23 cellular contexts compared by ENCODE assay signal in the genomic region with DNA sequence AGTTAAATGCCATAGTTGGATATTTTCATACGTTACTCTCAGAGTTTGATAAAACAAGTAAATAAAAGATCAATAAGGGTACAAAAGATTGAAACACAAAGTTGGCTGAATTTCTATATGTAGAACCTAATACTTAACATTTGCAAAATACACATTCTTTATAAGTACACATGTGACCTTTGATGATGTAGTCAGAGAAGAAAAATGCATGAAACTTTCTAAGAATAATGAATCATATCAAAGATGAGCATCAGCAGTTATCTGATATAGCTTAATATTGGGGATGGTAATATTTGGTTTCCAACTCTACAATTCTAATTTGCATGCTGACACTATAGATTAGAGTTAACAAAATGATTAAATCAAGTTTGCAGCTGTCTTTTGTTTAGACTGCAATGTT.
DNase-seq lines count a peak whose midpoint lies in the region; ATAC-seq, FAIRE-seq and TF ChIP-seq lines count a peak whose summit lies in the region.
"Had no signal": no experiment of that assay in that cellular context is flagged by ENCODE, and none has a peak within 500 bp of the region (broad histone marks: within the 10 kb centered on the region; RNA-seq: fewer than 3 reads in every experiment).

No MANE protein-coding gene starts in this region.

- no peaks in the 10 kb centered on the region for H3K27me3 ChIP-seq in naive thymus-derived CD4-positive, alpha-beta T cell (ENCODE audit: control insufficient read depth in 2 of 2, insufficient read depth in 2 of 2, low read length in 2 of 2)
- H3K27me3 ChIP-seq: BE2C had no signal

- peaks cover 7 to 14% of the 10 kb centered on the region in 2 donors for H3K9me3 Mint-ChIP-seq in stimulated activated naive CD8-positive, alpha-beta T cell treated with anti-CD3 and anti-CD28 coated beads, Interleukin-15, amount 100 ng/mL, for 72 hours
- peaks cover 0 to 8% (median 0%) of the 10 kb centered on the region in 11 donors for H3K9me3 Mint-ChIP-seq in naive thymus-derived CD4-positive, alpha-beta T cell

- no peaks in the 10 kb centered on the region; the same call in 2 of the 3 replicates for H3K9me3 ChIP-seq in A549
- H3K9me3 ChIP-seq in naive thymus-derived CD4-positive, alpha-beta T cell (ENCODE audit: control insufficient read depth in 2 of 3, low read length in 3 of 3), result no peaks in the 10 kb centered on the region
- H3K9me3 ChIP-seq: BE2C, Caco-2 had no signal

- TF ChIP-seq CTCF in A549 (IDR thresholded peaks at IDR 0.05), result no peak

- DNase-seq in A549 (ENCODE audit: low read depth in 1 of 2, low spot score in 1 of 2) (no peak), HCEC 1CT (peak; percentile 78), fibroblast of gingiva (ENCODE audit: low read depth) (peak; percentile 32)
- no peak for DNase-seq in stimulated activated naive CD8-positive, alpha-beta T cell treated with anti-CD3 and anti-CD28 coated beads, Interleukin-15, amount 100 ng/mL, for 72 hours
- DNase-seq in naive thymus-derived CD4-positive, alpha-beta T cell, result no peak
- DNase-seq: 8988T; BE2C; Caco-2; CD4-positive, CD25-positive, alpha-beta regulatory T cell; DMS153; H7; NCI-H1092 treated with DMSO at 0.1 percent for 48 hours; NCI-H146; NCI-H2081; NCI-H2171 treated with DMSO at 0.1 percent for 48 hours; NCI-H446 treated with DMSO at 0.1 percent for 48 hours; NCI-H69; NK-92 treated with Interleukin-12 subunit alpha and Interleukin-12 subunit beta, amount 100 ng/mL, for 24 hours; SHP77 had no signal

- no peak overlapping the region for H3K4me3 ChIP-seq in A549
- no peak overlapping the region for H3K4me3 ChIP-seq in naive thymus-derived CD4-positive, alpha-beta T cell (ENCODE audit: low read length)

- POLR2A ChIA-PET in A549 (lab: Yijun Ruan, JAX), result no interaction called here
- POLR2A ChIA-PET in naive thymus-derived CD4-positive, alpha-beta T cell (lab: Charles Lee), result no interaction called here

- no peak for TF ChIP-seq RAD21 in A549 (conservative IDR thresholded peaks at IDR 0.05 in 1 of 2, IDR thresholded peaks at IDR 0.05 in 1 of 2)

- FAIRE-seq in A549 (lab: Jason Lieb, UNC), result no peak
- FAIRE-seq: RCC 7860 had no signal

- no peak overlapping the region for H3K4me3 Mint-ChIP-seq in stimulated activated naive CD8-positive, alpha-beta T cell treated with anti-CD3 and anti-CD28 coated beads, Interleukin-15, amount 100 ng/mL, for 72 hours
- H3K4me3 Mint-ChIP-seq in naive thymus-derived CD4-positive, alpha-beta T cell, result no peak overlapping the region
- H3K4me3 Mint-ChIP-seq: CD4-positive, CD25-positive, alpha-beta regulatory T cell had no signal

- ATAC-seq in A549, result no peak
- peak; percentile 86 for ATAC-seq in SK-N-SH treated with all-trans-retinoic acid at 6 μM for 48 hours
- ATAC-seq in stimulated activated naive CD8-positive, alpha-beta T cell treated with anti-CD3 and anti-CD28 coated beads, Interleukin-15, amount 100 ng/mL, for 72 hours, result no peak
- no peak for ATAC-seq in HG02623 (IDR thresholded peaks at IDR 0.05; ENCODE audit: unreplicated experiment)
- no peak for ATAC-seq in naive thymus-derived CD4-positive, alpha-beta T cell
- no peak for ATAC-seq in GM19351 (IDR thresholded peaks at IDR 0.05; ENCODE audit: unreplicated experiment)

- no peaks in the 10 kb centered on the region for H3K27me3 Mint-ChIP-seq in stimulated activated naive CD8-positive, alpha-beta T cell treated with anti-CD3 and anti-CD28 coated beads, Interleukin-15, amount 100 ng/mL, for 72 hours
- H3K27me3 Mint-ChIP-seq in naive thymus-derived CD4-positive, alpha-beta T cell, result no peaks in the 10 kb centered on the region

- no peak for TF ChIP-seq EP300 in A549 (IDR thresholded peaks at IDR 0.05)

- no peaks in the 10 kb centered on the region for H3K36me3 ChIP-seq in naive thymus-derived CD4-positive, alpha-beta T cell (ENCODE audit: control insufficient read depth in 2 of 3, insufficient read depth in 3 of 3, low read length in 3 of 3)
- H3K36me3 ChIP-seq: BE2C had no signal

- CTCF ChIA-PET in A549 (lab: Yijun Ruan, JAX), result no interaction called here
- CTCF ChIA-PET in naive thymus-derived CD4-positive, alpha-beta T cell (lab: Charles Lee), result no interaction called here

- WGBS in A549 (ENCODE audit: missing lambda C conversion rate), result 85% methylated on average over 1 of the region's 1 CpG

- H3K4me1 Mint-ChIP-seq in stimulated activated naive CD8-positive, alpha-beta T cell treated with anti-CD3 and anti-CD28 coated beads, Interleukin-15, amount 100 ng/mL, for 72 hours, result no peaks in the 10 kb centered on the region
- H3K4me1 Mint-ChIP-seq in naive thymus-derived CD4-positive, alpha-beta T cell, result peaks cover 0 to 12% (median 5%) of the 10 kb centered on the region in 7 donors

- no peak for TF ChIP-seq POLR2A in A549 (IDR thresholded peaks at IDR 0.05; ENCODE audit: low read length)

- peaks cover 0 to 4% (median 0%) of the 10 kb centered on the region in 5 donors for H3K36me3 Mint-ChIP-seq in naive thymus-derived CD4-positive, alpha-beta T cell
- H3K36me3 Mint-ChIP-seq: CD4-positive, CD25-positive, alpha-beta regulatory T cell had no signal

- intact Hi-C loops in naive thymus-derived CD4-positive, alpha-beta T cell (cut with micrococcal nuclease), result no loop called here

- H3K4me1 ChIP-seq in A549, result peaks cover 17% of the 10 kb centered on the region; the same call in 2 of the 3 replicates
- H3K4me1 ChIP-seq in naive thymus-derived CD4-positive, alpha-beta T cell (ENCODE audit: control insufficient read depth in 2 of 2, insufficient read depth in 2 of 2, low read length in 2 of 2), result no peaks in the 10 kb centered on the region
- H3K4me1 ChIP-seq: BE2C, Caco-2 had no signal

- H3K4me2 ChIP-seq in A549, result peak overlapping the region; percentile 19; the same call in 2 of the 3 replicates

- H3K27ac ChIP-seq in A549, result no peak overlapping the region
- H3K27ac ChIP-seq in naive thymus-derived CD4-positive, alpha-beta T cell (ENCODE audit: low read depth, low read length), result no peak overlapping the region

- no peak overlapping the region for H3K27ac Mint-ChIP-seq in stimulated activated naive CD8-positive, alpha-beta T cell treated with anti-CD3 and anti-CD28 coated beads, Interleukin-15, amount 100 ng/mL, for 72 hours
- H3K27ac Mint-ChIP-seq in naive thymus-derived CD4-positive, alpha-beta T cell, result no peak overlapping the region
- H3K27ac Mint-ChIP-seq: CD4-positive, CD25-positive, alpha-beta regulatory T cell had no signal

TF ChIP-seq in A549, 52 proteins besides CTCF, POLR2A, EP300 and RAD21:
- TF ChIP-seq ZC3H11A (IDR thresholded peaks at IDR 0.05), result no peak
- no peak for TF ChIP-seq EHMT2 (IDR thresholded peaks at IDR 0.05; ENCODE audit: low read depth)
- TF ChIP-seq PHF8 (IDR thresholded peaks at IDR 0.05; ENCODE audit: borderline replicate concordance, low read depth), result no peak
- TF ChIP-seq GATA3 (IDR thresholded peaks at IDR 0.05; ENCODE audit: borderline replicate concordance), result peak; percentile 14; the same call in 1 of the 2 replicates
TF ChIP-seq in A549: peak in this region for 1.

TF ChIP-seq in SK-N-SH treated with all-trans-retinoic acid at 6 μM for 48 hours, 23 proteins besides CTCF, POLR2A, EP300 and RAD21:
- TF ChIP-seq, protein P1, sequence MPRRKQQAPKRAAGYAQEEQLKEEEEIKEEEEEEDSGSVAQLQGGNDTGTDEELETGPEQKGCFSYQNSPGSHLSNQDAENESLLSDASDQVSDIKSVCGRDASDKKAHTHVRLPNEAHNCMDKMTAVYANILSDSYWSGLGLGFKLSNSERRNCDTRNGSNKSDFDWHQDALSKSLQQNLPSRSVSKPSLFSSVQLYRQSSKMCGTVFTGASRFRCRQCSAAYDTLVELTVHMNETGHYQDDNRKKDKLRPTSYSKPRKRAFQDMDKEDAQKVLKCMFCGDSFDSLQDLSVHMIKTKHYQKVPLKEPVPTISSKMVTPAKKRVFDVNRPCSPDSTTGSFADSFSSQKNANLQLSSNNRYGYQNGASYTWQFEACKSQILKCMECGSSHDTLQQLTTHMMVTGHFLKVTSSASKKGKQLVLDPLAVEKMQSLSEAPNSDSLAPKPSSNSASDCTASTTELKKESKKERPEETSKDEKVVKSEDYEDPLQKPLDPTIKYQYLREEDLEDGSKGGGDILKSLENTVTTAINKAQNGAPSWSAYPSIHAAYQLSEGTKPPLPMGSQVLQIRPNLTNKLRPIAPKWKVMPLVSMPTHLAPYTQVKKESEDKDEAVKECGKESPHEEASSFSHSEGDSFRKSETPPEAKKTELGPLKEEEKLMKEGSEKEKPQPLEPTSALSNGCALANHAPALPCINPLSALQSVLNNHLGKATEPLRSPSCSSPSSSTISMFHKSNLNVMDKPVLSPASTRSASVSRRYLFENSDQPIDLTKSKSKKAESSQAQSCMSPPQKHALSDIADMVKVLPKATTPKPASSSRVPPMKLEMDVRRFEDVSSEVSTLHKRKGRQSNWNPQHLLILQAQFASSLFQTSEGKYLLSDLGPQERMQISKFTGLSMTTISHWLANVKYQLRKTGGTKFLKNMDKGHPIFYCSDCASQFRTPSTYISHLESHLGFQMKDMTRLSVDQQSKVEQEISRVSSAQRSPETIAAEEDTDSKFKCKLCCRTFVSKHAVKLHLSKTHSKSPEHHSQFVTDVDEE (CRISPR knock-in tag; IDR thresholded peaks at IDR 0.05), result no peak
- no peak for TF ChIP-seq ZNF8 (CRISPR knock-in tag; IDR thresholded peaks at IDR 0.05)
- TF ChIP-seq TOX (CRISPR knock-in tag; IDR thresholded peaks at IDR 0.05; ENCODE audit: borderline replicate concordance), result no peak
- TF ChIP-seq BACH2 (CRISPR knock-in tag; IDR thresholded peaks at IDR 0.05; ENCODE audit: borderline replicate concordance), result no peak
- TF ChIP-seq, protein P2, sequence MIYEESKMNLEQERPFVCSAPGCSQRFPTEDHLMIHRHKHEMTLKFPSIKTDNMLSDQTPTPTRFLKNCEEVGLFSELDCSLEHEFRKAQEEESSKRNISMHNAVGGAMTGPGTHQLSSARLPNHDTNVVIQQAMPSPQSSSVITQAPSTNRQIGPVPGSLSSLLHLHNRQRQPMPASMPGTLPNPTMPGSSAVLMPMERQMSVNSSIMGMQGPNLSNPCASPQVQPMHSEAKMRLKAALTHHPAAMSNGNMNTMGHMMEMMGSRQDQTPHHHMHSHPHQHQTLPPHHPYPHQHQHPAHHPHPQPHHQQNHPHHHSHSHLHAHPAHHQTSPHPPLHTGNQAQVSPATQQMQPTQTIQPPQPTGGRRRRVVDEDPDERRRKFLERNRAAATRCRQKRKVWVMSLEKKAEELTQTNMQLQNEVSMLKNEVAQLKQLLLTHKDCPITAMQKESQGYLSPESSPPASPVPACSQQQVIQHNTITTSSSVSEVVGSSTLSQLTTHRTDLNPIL (CRISPR knock-in tag; IDR thresholded peaks at IDR 0.05; ENCODE audit: low read depth), result no peak
- no peak for TF ChIP-seq PPARA (CRISPR knock-in tag; IDR thresholded peaks at IDR 0.05; ENCODE audit: borderline replicate concordance)

Comparison
In these comparisons a context has a peak if more than half of its experiments do, and no peak if none do; other contexts are left out.
1. DNase-seq: peak in HCEC 1CT (single experiment) and fibroblast of gingiva (single experiment); none in A549 (0 of 2), stimulated activated naive CD8-positive, alpha-beta T cell treated with anti-CD3 and anti-CD28 coated beads, Interleukin-15, amount 100 ng/mL, for 72 hours (0 of 2) and naive thymus-derived CD4-positive, alpha-beta T cell (0 of 9).